Comparison of ENCODE assay signal across 1 cellular context in genomic region chr3:82707035-82707434, GRCh38.
TF ChIP-seq lines count a peak whose summit lies in the region.

No MANE protein-coding gene starts in this region.

TF ChIP-seq in WTC11, 78 proteins besides CTCF, POLR2A, EP300 and RAD21 (continued from another document):
- no peak for TF ChIP-seq SMAD4 (CRISPR knock-in tag; IDR thresholded peaks at IDR 0.05)
